In genomic region chr12:132151145-132151765, GRCh38 we compare ENCODE assay signal across 19 cellular contexts. TPM values are rescaled to one million over a fixed set of nuclear protein-coding genes. Genes with fewer than 3 reads are reported as not detected.
DNase-seq lines count a peak whose midpoint lies in the region; ATAC-seq and TF ChIP-seq lines count a peak whose summit lies in the region.
"Had no signal": no experiment of that assay in that cellular context is flagged by ENCODE, and none has a peak within 500 bp of the region (broad histone marks: within the 10 kb centered on the region; RNA-seq: fewer than 3 reads in every experiment).

No MANE protein-coding gene starts in this region.

- 94 to 96% methylated on average over 34 to 36 of the region's 36 CpGs for WGBS in aorta, 2 donors

- H3K27ac ChIP-seq in osteoblast (ENCODE audit: low read depth, low read length) (no peak overlapping the region), aorta (ENCODE audit: low read depth in 1 of 2, low read length in 2 of 2) (no peak overlapping the region)
- H3K27ac ChIP-seq: 22Rv1, RWPE1 had no signal

- H3K27ac Mint-ChIP-seq in natural killer cell treated with Interleukin-12 subunit alpha and Interleukin-12 subunit beta and Interleukin-15 and Interleukin-18, amount 100 ng/mL, for 72 hours: no peak overlapping the region
- no peak overlapping the region for H3K27ac Mint-ChIP-seq in natural killer cell
- H3K27ac Mint-ChIP-seq: CD8-positive, alpha-beta T cell; GM23338 had no signal

- H2AFZ ChIP-seq in osteoblast (ENCODE audit: low read length): no peak overlapping the region
- H2AFZ ChIP-seq: GM23338 had no signal

- peaks cover 12% of the 10 kb centered on the region for H3K79me2 ChIP-seq in osteoblast (ENCODE audit: insufficient read depth, low read length)

- H3K9me3 ChIP-seq in osteoblast (ENCODE audit: low read depth, low read length) (no peaks in the 10 kb centered on the region), aorta (ENCODE audit: control insufficient read depth, low read length) (no peaks in the 10 kb centered on the region)

- H3K36me3 ChIP-seq in osteoblast (ENCODE audit: insufficient read depth, low read length) (peaks cover 3% of the 10 kb centered on the region), aorta (ENCODE audit: control insufficient read depth in 1 of 2, insufficient read depth in 2 of 2, low read length in 1 of 2) (no peaks in the 10 kb centered on the region)

- no peaks in the 10 kb centered on the region for H3K9me3 Mint-ChIP-seq in natural killer cell treated with Interleukin-12 subunit alpha and Interleukin-12 subunit beta and Interleukin-15 and Interleukin-18, amount 100 ng/mL, for 72 hours
- no peaks in the 10 kb centered on the region for H3K9me3 Mint-ChIP-seq in natural killer cell
- H3K9me3 Mint-ChIP-seq: CD8-positive, alpha-beta T cell had no signal

- TF ChIP-seq CTCF in natural killer cell (IDR thresholded peaks at IDR 0.05) (no peak), osteoblast (IDR thresholded peaks at IDR 0.05; ENCODE audit: extremely low read depth, low read depth, low read length) (no peak)

- intact Hi-C loops in natural killer cell (cut with micrococcal nuclease): loop anchor here (5.0 to 10.0 kb wide), 2 partner anchors 36 to 374 kb away; no protein-coding TSS in a partner anchor
- intact Hi-C loops in aorta (cut with DNase I): no loop called here

- peaks cover 16% of the 10 kb centered on the region for H4K20me1 ChIP-seq in osteoblast (ENCODE audit: insufficient read depth, low read length)

- H3K27me3 ChIP-seq in osteoblast (ENCODE audit: insufficient read depth, low read length) (no peaks in the 10 kb centered on the region), aorta (ENCODE audit: control insufficient read depth in 1 of 2, insufficient read depth in 2 of 2, low read length in 1 of 2) (no peaks in the 10 kb centered on the region)

- peaks cover 5 to 6% of the 10 kb centered on the region in 2 donors for H3K4me1 Mint-ChIP-seq in natural killer cell treated with Interleukin-12 subunit alpha and Interleukin-12 subunit beta and Interleukin-15 and Interleukin-18, amount 100 ng/mL, for 72 hours (ENCODE audit: low read depth in 2 of 2)
- H3K4me1 Mint-ChIP-seq in natural killer cell: peaks cover 0 to 5% of the 10 kb centered on the region in 2 donors
- H3K4me1 Mint-ChIP-seq: GM23338 had no signal

- no peaks in the 10 kb centered on the region for H3K27me3 Mint-ChIP-seq in natural killer cell treated with Interleukin-12 subunit alpha and Interleukin-12 subunit beta and Interleukin-15 and Interleukin-18, amount 100 ng/mL, for 72 hours
- no peaks in the 10 kb centered on the region for H3K27me3 Mint-ChIP-seq in natural killer cell (ENCODE audit: low read depth in 2 of 2)

- H3K36me3 Mint-ChIP-seq in natural killer cell treated with Interleukin-12 subunit alpha and Interleukin-12 subunit beta and Interleukin-15 and Interleukin-18, amount 100 ng/mL, for 72 hours: no peaks in the 10 kb centered on the region
- no peaks in the 10 kb centered on the region for H3K36me3 Mint-ChIP-seq in natural killer cell

- H3K4me3 ChIP-seq in osteoblast (ENCODE audit: insufficient read depth, low read length) (no peak overlapping the region), aorta (ENCODE audit: low read length in 2 of 2) (no peak overlapping the region)
- H3K4me3 ChIP-seq: GM23338 had no signal

- peak; percentile 28 for DNase-seq in activated CD4-positive, CD25-positive, alpha-beta regulatory T cell treated with anti-CD3 and anti-CD28 coated beads, Interleukin-2, amount 50 U/mL, for 72 hours
- DNase-seq in activated CD4-positive, CD25-positive, alpha-beta regulatory T cell (lab: John Stamatoyannopoulos, UW): no peak
- peak; percentile 59 for DNase-seq in natural killer cell treated with Interleukin-12 subunit alpha and Interleukin-12 subunit beta and Interleukin-15 and Interleukin-18, amount 100 ng/mL, for 72 hours (ENCODE audit: low spot score)
- DNase-seq in natural killer cell (no peak), osteoblast (ENCODE audit: insufficient read length, low spot score, missing footprints) (peak; percentile 73), aorta (peak; percentile 34 to 75)
- DNase-seq in activated CD4-positive, alpha-beta T cell treated with anti-CD3 and anti-CD28 coated beads, Interleukin-2, amount 50 U/mL, for 48 hours: no peak
- no peak for DNase-seq in effector CD8-positive, alpha-beta T cell (lab: John Stamatoyannopoulos, UW)
- DNase-seq: CD8-positive, alpha-beta T cell; DMS79; KG1; NCI-H1417 treated with DMSO at 0.1 percent for 48 hours; NCI-H2029; NCI-H2171; NCI-H446 treated with DMSO at 0.1 percent for 48 hours; NK-92 treated with Interleukin-12 subunit alpha and Interleukin-12 subunit beta, amount 100 ng/mL, for 24 hours had no signal

- no peak overlapping the region for H3K4me3 Mint-ChIP-seq in natural killer cell treated with Interleukin-12 subunit alpha and Interleukin-12 subunit beta and Interleukin-15 and Interleukin-18, amount 100 ng/mL, for 72 hours
- H3K4me3 Mint-ChIP-seq in natural killer cell: no peak overlapping the region
- H3K4me3 Mint-ChIP-seq: CD8-positive, alpha-beta T cell; GM23338 had no signal

- no peak for ATAC-seq in natural killer cell treated with Interleukin-12 subunit alpha and Interleukin-12 subunit beta and Interleukin-15 and Interleukin-18, amount 100 ng/mL, for 72 hours
- no peak for ATAC-seq in natural killer cell
- ATAC-seq in aorta (ENCODE audit: low FRiP score): no peak
- ATAC-seq: CD8-positive, alpha-beta T cell; GM23338 had no signal

- H3K4me1 ChIP-seq in osteoblast (ENCODE audit: insufficient read depth, low read length): no peaks in the 10 kb centered on the region
- H3K4me1 ChIP-seq in aorta (ENCODE audit: control insufficient read depth in 1 of 2, insufficient read depth in 2 of 2, low read length in 2 of 2): no peaks in the 10 kb centered on the region

- no peak overlapping the region for H3K4me2 ChIP-seq in osteoblast (ENCODE audit: insufficient read depth, low read length)
- H3K4me2 ChIP-seq: GM23338 had no signal

RNA-seq across cellular contexts. Expression of gene NOC4L, which starts 7.0 kb away (rescaled TPM):
- 10 to 100 TPM; 28.0 to 48.2 TPM for total RNA-seq in natural killer cell treated with Interleukin-12 subunit alpha and Interleukin-12 subunit beta and Interleukin-15 and Interleukin-18, amount 100 ng/mL, for 72 hours
- total RNA-seq in natural killer cell: 10 to 100 TPM; 21.0 to 30.2 (median 21.7) TPM
- 7.7 and 11.2 TPM in 2 replicates for total RNA-seq in osteoblast
- 10 to 100 TPM; 10.8 to 12.3 TPM for total RNA-seq in aorta
- polyA plus RNA-seq in aorta: 10 to 100 TPM in 1 of 2 donors, 1 to 10 TPM in 1; 7.5 to 50.3 TPM

RNA-seq across cellular contexts. Expression of gene DDX51, which starts 7.1 kb away (rescaled TPM):
- 10 to 100 TPM; 29.5 to 83.7 TPM for total RNA-seq in natural killer cell treated with Interleukin-12 subunit alpha and Interleukin-12 subunit beta and Interleukin-15 and Interleukin-18, amount 100 ng/mL, for 72 hours
- 10 to 100 TPM; 39.5 to 55.9 (median 54.2) TPM for total RNA-seq in natural killer cell
- total RNA-seq in osteoblast: 6.2 and 7.4 TPM in 2 replicates
- 10 to 100 TPM; 14.3 to 14.9 TPM for total RNA-seq in aorta
- 10 to 100 TPM in 1 of 2 donors, 1 to 10 TPM in 1; 3.3 to 32.4 TPM for polyA plus RNA-seq in aorta

Comparison
In these comparisons a context has a peak if more than half of its experiments do, and no peak if none do; other contexts are left out.
1. DNase-seq: peak in activated CD4-positive, CD25-positive, alpha-beta regulatory T cell treated with anti-CD3 and anti-CD28 coated beads, Interleukin-2, amount 50 U/mL, for 72 hours (single experiment), natural killer cell treated with Interleukin-12 subunit alpha and Interleukin-12 subunit beta and Interleukin-15 and Interleukin-18, amount 100 ng/mL, for 72 hours (single experiment), osteoblast (single experiment) and aorta (2 of 2); none in activated CD4-positive, CD25-positive, alpha-beta regulatory T cell (0 of 4), natural killer cell (single experiment), activated CD4-positive, alpha-beta T cell treated with anti-CD3 and anti-CD28 coated beads, Interleukin-2, amount 50 U/mL, for 48 hours (0 of 2) and effector CD8-positive, alpha-beta T cell (single experiment).